9 cellular contexts compared by ENCODE assay signal in the genomic region with DNA sequence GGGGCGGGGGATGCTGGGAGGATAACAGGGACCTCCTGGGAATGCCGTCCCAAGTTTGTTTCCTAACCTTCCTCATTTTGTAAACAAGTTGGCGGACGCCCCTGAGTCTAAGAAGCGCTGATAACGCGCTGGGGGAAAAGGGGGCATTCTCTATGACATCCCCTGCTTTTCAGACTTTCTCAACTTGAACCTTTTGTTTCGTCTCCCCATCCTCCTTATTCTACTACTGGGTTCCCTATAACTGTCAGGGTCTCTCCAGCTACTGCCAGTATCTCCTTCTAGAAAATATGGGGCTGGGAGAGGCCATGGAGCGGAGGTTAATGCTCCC. TPM values are rescaled to one million over a fixed set of nuclear protein-coding genes. Genes with fewer than 3 reads are reported as not detected.
A peak's percentile ranks its signal among the peaks of the same experiment; 100 is the strongest.
DNase-seq lines count a peak whose midpoint lies in the region; ATAC-seq and TF ChIP-seq lines count a peak whose summit lies in the region.
"Had no signal": no experiment of that assay in that cellular context is flagged by ENCODE, and none has a peak within 500 bp of the region (broad histone marks: within the 10 kb centered on the region; RNA-seq: fewer than 3 reads in every experiment).

No MANE protein-coding gene starts in this region.

- no peaks in the 10 kb centered on the region for H3K9me3 Mint-ChIP-seq in natural killer cell treated with Interleukin-12 subunit alpha and Interleukin-12 subunit beta and Interleukin-15 and Interleukin-18, amount 100 ng/mL, for 72 hours

- no peaks in the 10 kb centered on the region for H3K27me3 ChIP-seq in dorsolateral prefrontal cortex

- H3K27ac ChIP-seq in dorsolateral prefrontal cortex = peak overlapping the region in 55 of 59 donors; percentile 16 to 95 (median 80)

- H3K4me3 ChIP-seq in AG10803 (ENCODE audit: low read length) = peak overlapping the region; percentile 62
- peak overlapping the region; percentile 58 for H3K4me3 ChIP-seq in LNCaP clone FGC (ENCODE audit: low read depth, low read length)
- H3K4me3 ChIP-seq in dorsolateral prefrontal cortex = peak overlapping the region; percentile 60 to 99 (median 83)

- peaks cover 13 to 18% of the 10 kb centered on the region in 2 donors for H3K4me1 Mint-ChIP-seq in natural killer cell treated with Interleukin-12 subunit alpha and Interleukin-12 subunit beta and Interleukin-15 and Interleukin-18, amount 100 ng/mL, for 72 hours (ENCODE audit: low read depth in 2 of 2)

- DNase-seq in AG10803 (ENCODE audit: low read depth) = no peak
- DNase-seq in LNCaP clone FGC (ENCODE audit: low read depth) = no peak
- no peak for DNase-seq in dorsolateral prefrontal cortex
- DNase-seq in natural killer cell treated with Interleukin-12 subunit alpha and Interleukin-12 subunit beta and Interleukin-15 and Interleukin-18, amount 100 ng/mL, for 72 hours (ENCODE audit: low spot score) = no peak
- no peak for DNase-seq in HCEC 1CT
- DNase-seq in HPDE6-E6E7 (ENCODE audit: extremely low spot score) = no peak
- DNase-seq: NK-92 treated with Interleukin-12 subunit alpha and Interleukin-12 subunit beta, amount 100 ng/mL, for 24 hours had no signal

- H3K27ac Mint-ChIP-seq in natural killer cell treated with Interleukin-12 subunit alpha and Interleukin-12 subunit beta and Interleukin-15 and Interleukin-18, amount 100 ng/mL, for 72 hours = peak overlapping the region in 1 of 2 donors; percentile 45

- intact Hi-C loops in dorsolateral prefrontal cortex (cut with DNase I) = loop anchor here (2.0 to 5.0 kb wide), 3 partner anchors 64 to 112 kb away; a partner anchor contains a TSS

- H3K27me3 Mint-ChIP-seq in natural killer cell treated with Interleukin-12 subunit alpha and Interleukin-12 subunit beta and Interleukin-15 and Interleukin-18, amount 100 ng/mL, for 72 hours = peaks cover 4 to 10% of the 10 kb centered on the region in 2 donors

- no peaks in the 10 kb centered on the region for H3K36me3 Mint-ChIP-seq in natural killer cell treated with Interleukin-12 subunit alpha and Interleukin-12 subunit beta and Interleukin-15 and Interleukin-18, amount 100 ng/mL, for 72 hours

- H3K4me3 Mint-ChIP-seq in natural killer cell treated with Interleukin-12 subunit alpha and Interleukin-12 subunit beta and Interleukin-15 and Interleukin-18, amount 100 ng/mL, for 72 hours = peak overlapping the region; percentile 81

- ATAC-seq in natural killer cell treated with Interleukin-12 subunit alpha and Interleukin-12 subunit beta and Interleukin-15 and Interleukin-18, amount 100 ng/mL, for 72 hours = no peak
- no peak for ATAC-seq in HG02678 (IDR thresholded peaks at IDR 0.05; ENCODE audit: unreplicated experiment)
- no peak for ATAC-seq in GM18907 (IDR thresholded peaks at IDR 0.05; ENCODE audit: unreplicated experiment)

- TF ChIP-seq CTCF in AG10803 (conservative IDR thresholded peaks at IDR 0.05; ENCODE audit: low read length) (no peak), LNCaP clone FGC (IDR thresholded peaks at IDR 0.05; ENCODE audit: control insufficient read depth, extremely low read depth, insufficient read depth) (no peak), dorsolateral prefrontal cortex (IDR thresholded peaks at IDR 0.05 in 54 of 56, conservative IDR thresholded peaks at IDR 0.05 in 2 of 56; ENCODE audit: low read depth in 1 of 56, partially characterized antibody in 56 of 56) (no peak)

RNA-seq across cellular contexts. Expression of a gene that starts 0.7 kb away (rescaled TPM):
- total RNA-seq in dorsolateral prefrontal cortex = 10 to 100 TPM in 69 of 120 experiments, 1 to 10 TPM in 51; 4.9 to 18.5 (median 10.7) TPM
- total RNA-seq in natural killer cell treated with Interleukin-12 subunit alpha and Interleukin-12 subunit beta and Interleukin-15 and Interleukin-18, amount 100 ng/mL, for 72 hours = under 1 TPM; 0.21 to 0.59 TPM

RNA-seq across cellular contexts. Expression of a gene that starts 26.8 kb away (rescaled TPM):
- total RNA-seq in dorsolateral prefrontal cortex = 1 to 10 TPM in 106 of 120 experiments, under 1 TPM in 14; 0.46 to 6.3 (median 2.3) TPM
- not detected for total RNA-seq in natural killer cell treated with Interleukin-12 subunit alpha and Interleukin-12 subunit beta and Interleukin-15 and Interleukin-18, amount 100 ng/mL, for 72 hours
